ENCODE assay signal across 6 cellular contexts in the genomic region with DNA sequence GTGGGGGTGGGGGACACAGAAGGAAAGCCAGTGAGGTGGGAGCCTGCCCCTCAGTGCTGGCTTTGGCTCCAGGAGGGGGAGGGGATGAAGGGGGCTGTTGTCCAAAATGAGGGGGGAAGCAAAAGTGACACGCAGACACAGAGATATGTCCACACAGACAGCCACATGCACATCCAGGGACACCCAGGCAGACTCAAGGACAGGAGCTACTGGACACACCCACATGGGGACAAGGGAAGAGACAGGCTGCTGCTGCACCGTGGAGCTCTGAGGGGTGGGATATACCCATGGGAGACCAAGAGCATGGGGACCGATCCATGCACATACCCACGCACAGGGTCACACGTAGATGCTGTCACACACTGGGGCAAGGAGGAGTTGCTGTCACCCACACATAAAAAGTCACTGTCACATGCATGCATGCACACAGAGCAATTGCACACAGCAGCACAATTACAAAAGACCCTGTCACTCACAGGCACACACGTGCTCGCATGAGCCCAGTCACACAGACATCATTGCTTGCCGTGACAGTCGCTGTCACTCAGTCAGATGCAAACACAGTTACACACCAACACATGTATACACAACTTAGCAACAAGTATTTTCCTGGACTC. TPM values are rescaled to one million over a fixed set of nuclear protein-coding genes. Genes with fewer than 3 reads are reported as not detected.
A peak's percentile ranks its signal among the peaks of the same experiment; 100 is the strongest.
DNase-seq lines count a peak whose midpoint lies in the region; ATAC-seq, FAIRE-seq and TF ChIP-seq lines count a peak whose summit lies in the region.

No MANE protein-coding gene starts in this region.

- peaks cover 64% of the 10 kb centered on the region for H3K4me1 Mint-ChIP-seq in CD4-positive, alpha-beta T cell (ENCODE audit: low read depth)
- peaks cover 47% of the 10 kb centered on the region for H3K4me1 Mint-ChIP-seq in activated T-helper 1 cell treated with anti-CD3 and anti-CD28 coated beads, Interleukin-12 subunit alpha, Interleukin-12 subunit beta, Interleukin-2, Interleukin-4 antibody, amounts not matched to agents 30 ng/mL and 10 ng/mL and 1 ng/mL, durations not matched to agents 14 hours and 24 hours and 36 hours (ENCODE audit: low read depth)

- peak overlapping the region; percentile 69 for H3K27ac ChIP-seq in CD4-positive, alpha-beta T cell (ENCODE audit: low read depth, low read length)
- H3K27ac ChIP-seq in HepG2 (ENCODE audit: extremely low read length, insufficient read depth, low read length), result no peak overlapping the region

- DNase-seq in CD4-positive, alpha-beta T cell, result no peak
- no peak for DNase-seq in activated T-helper 1 cell treated with anti-CD3 and anti-CD28 coated beads, Interleukin-12 subunit alpha, Interleukin-12 subunit beta, Interleukin-2, Interleukin-4 antibody, amounts not matched to agents 30 ng/mL and 10 ng/mL and 1 ng/mL, durations not matched to agents 14 hours and 24 hours and 36 hours (ENCODE audit: low spot score)
- DNase-seq in HepG2 (ENCODE audit: low spot score) (peak; percentile 47), RCC 7860 (ENCODE audit: low spot score) (no peak)
- DNase-seq in activated CD4-positive, CD25-positive, alpha-beta regulatory T cell (lab: John Stamatoyannopoulos, UW), result no peak

- TF ChIP-seq RAD21 in HepG2 (CRISPR knock-in tag; IDR thresholded peaks at IDR 0.05), result no peak

- no peak overlapping the region for H2AFZ ChIP-seq in HepG2 (ENCODE audit: low read length)

- H3K27me3 Mint-ChIP-seq in CD4-positive, alpha-beta T cell, result no peaks in the 10 kb centered on the region
- H3K27me3 Mint-ChIP-seq in activated T-helper 1 cell treated with anti-CD3 and anti-CD28 coated beads, Interleukin-12 subunit alpha, Interleukin-12 subunit beta, Interleukin-2, Interleukin-4 antibody, amounts not matched to agents 30 ng/mL and 10 ng/mL and 1 ng/mL, durations not matched to agents 14 hours and 24 hours and 36 hours (ENCODE audit: insufficient read depth), result peaks cover 43% of the 10 kb centered on the region

- H3K27ac Mint-ChIP-seq in CD4-positive, alpha-beta T cell, result peak overlapping the region; percentile 96
- no peak overlapping the region for H3K27ac Mint-ChIP-seq in activated T-helper 1 cell treated with anti-CD3 and anti-CD28 coated beads, Interleukin-12 subunit alpha, Interleukin-12 subunit beta, Interleukin-2, Interleukin-4 antibody, amounts not matched to agents 30 ng/mL and 10 ng/mL and 1 ng/mL, durations not matched to agents 14 hours and 24 hours and 36 hours

- POLR2A ChIA-PET in CD4-positive, alpha-beta T cell (lab: Charles Lee), result interaction anchor here (0.8 to 4.8 kb wide), 10 partner anchors 9 to 60 kb away, joined by 4 to 48 read pairs (median 12); partner anchors contain the start of genes MED24 and NR1D1
- POLR2A ChIA-PET in HepG2 (lab: Yijun Ruan, JAX), result interaction anchor here (0.8 to 4.2 kb wide), 9 partner anchors 8 to 76 kb away, joined by 3 to 29 read pairs (median 16); partner anchors contain the start of genes CASC3, MED24 and NR1D1

- TF ChIP-seq POLR2A in HepG2 (IDR thresholded peaks at IDR 0.05; ENCODE audit: insufficient read depth in 1 of 2, low read depth in 2 of 2, low read length in 2 of 2), result no peak

- BruUV-seq in HepG2 (replicated peaks; lab: Mats Ljungman, UMichigan), result TSS peak; percentile 52

- H3K79me2 ChIP-seq in HepG2 (ENCODE audit: insufficient read depth, low read length), result peaks cover 6% of the 10 kb centered on the region

- H3K36me3 ChIP-seq in HepG2 (replicated peaks in 1 of 2; ENCODE audit: control insufficient read depth in 1 of 2, insufficient read depth in 2 of 2, low read length in 2 of 2), result no peaks in the 10 kb centered on the region

- intact Hi-C loops in CD4-positive, alpha-beta T cell (cut with DNase I, micrococcal nuclease), result loop anchor here (2.0 to 5.0 kb wide), 6 partner anchors 23 to 105 kb away; partner anchors contain the start of gene CASC3 (in 1 of the 2)
- intact Hi-C loops in activated T-helper 1 cell treated with anti-CD3 and anti-CD28 coated beads, Interleukin-12 subunit alpha, Interleukin-12 subunit beta, Interleukin-2, Interleukin-4 antibody, amounts not matched to agents 30 ng/mL and 10 ng/mL and 1 ng/mL, durations not matched to agents 14 hours and 24 hours and 36 hours (cut with micrococcal nuclease), result no loop called here
- intact Hi-C loops in HepG2 (cut with micrococcal nuclease; ENCODE audit: unreplicated experiment), result loop anchor here (1.0 kb wide), 2 partner anchors 7 to 47 kb away; no protein-coding TSS in a partner anchor

- no peak for TF ChIP-seq EP300 in HepG2 (IDR thresholded peaks at IDR 0.05; ENCODE audit: low read depth in 2 of 2, low read length in 2 of 2)
- TF ChIP-seq EP300 in HepG2 (CRISPR knock-in tag; IDR thresholded peaks at IDR 0.05; ENCODE audit: borderline replicate concordance), result no peak; the same call in 1 of the 2 replicates

- peak overlapping the region; percentile 93 for H3K4me3 Mint-ChIP-seq in CD4-positive, alpha-beta T cell
- H3K4me3 Mint-ChIP-seq in activated T-helper 1 cell treated with anti-CD3 and anti-CD28 coated beads, Interleukin-12 subunit alpha, Interleukin-12 subunit beta, Interleukin-2, Interleukin-4 antibody, amounts not matched to agents 30 ng/mL and 10 ng/mL and 1 ng/mL, durations not matched to agents 14 hours and 24 hours and 36 hours, result peak overlapping the region; percentile 64

- ATAC-seq in CD4-positive, alpha-beta T cell (ENCODE audit: poor library complexity), result peak; percentile 21
- ATAC-seq in HepG2 (peak; percentile 52), HG02642 (IDR thresholded peaks at IDR 0.05; ENCODE audit: poor library complexity, unreplicated experiment) (no peak)

- 57% methylated on average over 9 of the region's 9 CpGs for WGBS in HepG2 (ENCODE audit: low lambda C conversion rate)

- peaks cover 80% of the 10 kb centered on the region for H3K4me1 ChIP-seq in HepG2 (ENCODE audit: insufficient read depth, low read length)

- no peak for TF ChIP-seq CTCF in CD4-positive, alpha-beta T cell (IDR thresholded peaks at IDR 0.05)
- no peak for TF ChIP-seq CTCF in HepG2 (CRISPR knock-in tag; IDR thresholded peaks at IDR 0.05)

- H3K27me3 ChIP-seq in CD4-positive, alpha-beta T cell (ENCODE audit: control insufficient read depth, insufficient read depth, low read length), result no peaks in the 10 kb centered on the region
- H3K27me3 ChIP-seq in HepG2 (ENCODE audit: control insufficient read depth in 1 of 2, insufficient read depth in 2 of 2, low read length in 2 of 2), result peaks cover 2 to 22% of the 10 kb centered on the region in 2 experiments; a peak in 4 of 5 replicates

- in situ Hi-C loops in HepG2 (cut with HindIII; ENCODE audit: extremely low pct_ligation_motif_present, low pct_unique_long_range_greater_than_20kb), result no loop called here

- peak overlapping the region; percentile 87 for H3K9ac ChIP-seq in HepG2 (ENCODE audit: insufficient read depth, low read depth, low read length)

- H3K9me3 ChIP-seq in CD4-positive, alpha-beta T cell (ENCODE audit: control insufficient read depth, low read length), result no peaks in the 10 kb centered on the region
- no peaks in the 10 kb centered on the region for H3K9me3 ChIP-seq in HepG2 (ENCODE audit: low read length)

- H3K9me3 Mint-ChIP-seq in CD4-positive, alpha-beta T cell, result no peaks in the 10 kb centered on the region
- no peaks in the 10 kb centered on the region for H3K9me3 Mint-ChIP-seq in activated T-helper 1 cell treated with anti-CD3 and anti-CD28 coated beads, Interleukin-12 subunit alpha, Interleukin-12 subunit beta, Interleukin-2, Interleukin-4 antibody, amounts not matched to agents 30 ng/mL and 10 ng/mL and 1 ng/mL, durations not matched to agents 14 hours and 24 hours and 36 hours

- peak overlapping the region; percentile 92 to 99 (median 96) for H3K4me3 ChIP-seq in HepG2 (replicated peaks in 1 of 3; ENCODE audit: insufficient read depth in 1 of 3, low read depth in 2 of 3, low read length in 3 of 3)

- H3K4me2 ChIP-seq in HepG2 (ENCODE audit: low read depth, low read length), result peak overlapping the region; percentile 98

- CTCF ChIA-PET in CD4-positive, alpha-beta T cell (lab: Charles Lee), result interaction anchor here (1.1 to 5.8 kb wide), 9 partner anchors 10 to 104 kb away, joined by 5 to 38 read pairs (median 7); partner anchors contain the start of gene MED24
- CTCF ChIA-PET in HepG2 (lab: Yijun Ruan, JAX; ENCODE audit: low intra/inter-chr PET ratio, low total read pairs), result interaction anchor here (1.4 to 3.0 kb wide), 3 partner anchors 9 to 48 kb away, joined by 3 to 25 read pairs (median 11); no protein-coding TSS in a partner anchor

- no peaks in the 10 kb centered on the region for H4K20me1 ChIP-seq in HepG2 (ENCODE audit: insufficient read depth, low read length)

- H3K36me3 Mint-ChIP-seq in CD4-positive, alpha-beta T cell (ENCODE audit: low read depth), result peaks cover 12% of the 10 kb centered on the region
- H3K36me3 Mint-ChIP-seq in activated T-helper 1 cell treated with anti-CD3 and anti-CD28 coated beads, Interleukin-12 subunit alpha, Interleukin-12 subunit beta, Interleukin-2, Interleukin-4 antibody, amounts not matched to agents 30 ng/mL and 10 ng/mL and 1 ng/mL, durations not matched to agents 14 hours and 24 hours and 36 hours (ENCODE audit: low read depth), result no peaks in the 10 kb centered on the region

- FAIRE-seq in HepG2 (lab: Jason Lieb, UNC) (peak; percentile 74), RCC 7860 (lab: Jason Lieb, UNC) (no peak)

RNA-seq across cellular contexts. Expression of gene THRA, which starts 1.3 kb away (rescaled TPM):
- 10 to 100 TPM; 35.2 to 36.4 TPM for total RNA-seq in CD4-positive, alpha-beta T cell
- total RNA-seq in activated T-helper 1 cell treated with anti-CD3 and anti-CD28 coated beads, Interleukin-12 subunit alpha, Interleukin-12 subunit beta, Interleukin-2, Interleukin-4 antibody, amounts not matched to agents 30 ng/mL and 10 ng/mL and 1 ng/mL, durations not matched to agents 14 hours and 24 hours and 36 hours, result 2.9 and 3.5 TPM in 2 replicates
- 9.9 and 10.4 TPM in 2 replicates for total RNA-seq in HepG2 (2016; rRNA removed; fragmentation: Illumina TruSeq; extraction: Trizol)
- 4.9 and 5.0 TPM in 2 replicates for total RNA-seq in HepG2 (2016; cell fraction: cytosol; rRNA removed; fragmentation: Illumina TruSeq; extraction: Trizol; ENCODE audit: low read depth)
- total RNA-seq in HepG2 (2016; cell fraction: insoluble cytoplasmic fraction; rRNA removed; fragmentation: Illumina TruSeq; extraction: Trizol), result 8.1 and 10.9 TPM in 2 replicates
- total RNA-seq in HepG2 (2016; cell fraction: membrane; rRNA removed; fragmentation: Illumina TruSeq; extraction: Trizol), result 12.8 TPM in 2 replicates
- 5.9 and 6.8 TPM in 2 replicates for total RNA-seq in HepG2 (2016; cell fraction: nucleus; rRNA removed; fragmentation: Illumina TruSeq; extraction: Trizol)
- 8.0 and 8.6 TPM in 2 replicates for polyA plus RNA-seq in HepG2 (2011; rRNA removed)
- 7.7 and 8.0 TPM in 2 replicates for polyA plus RNA-seq in HepG2 (2011; cell fraction: cytosol; rRNA removed)
- 12.1 and 13.6 TPM in 2 replicates for polyA plus RNA-seq in HepG2 (2011; cell fraction: nucleus; rRNA removed)
- 11.6 and 15.5 TPM in 2 replicates for polyA plus RNA-seq in HepG2 (2012)
- 4.3 TPM in 2 replicates for polyA plus RNA-seq in HepG2 (2016; cell fraction: cytosol; fragmentation: Illumina TruSeq; extraction: Trizol; ENCODE audit: low read depth)
- polyA plus RNA-seq in HepG2 (2016; cell fraction: insoluble cytoplasmic fraction; fragmentation: Illumina TruSeq; extraction: Trizol; ENCODE audit: low read depth), result 8.0 and 12.4 TPM in 2 replicates
- 9.9 and 10.7 TPM in 2 replicates for polyA plus RNA-seq in HepG2 (2016; cell fraction: membrane; fragmentation: Illumina TruSeq; extraction: Trizol; ENCODE audit: low read depth)
- polyA plus RNA-seq in HepG2 (2016; cell fraction: nucleus; fragmentation: Illumina TruSeq; extraction: Trizol; ENCODE audit: insufficient read depth, low read depth), result 11.5 and 12.3 TPM in 2 replicates
- polyA minus RNA-seq in HepG2 (2011; rRNA and poly(A)+ RNA removed; ENCODE audit: low replicate concordance), result 14.3 and 17.9 TPM in 2 replicates
- polyA minus RNA-seq in HepG2 (2011; cell fraction: cytosol; rRNA and poly(A)+ RNA removed), result 5.3 and 7.4 TPM in 2 replicates
- 7.2 and 7.5 TPM in 2 replicates for polyA minus RNA-seq in HepG2 (2011; cell fraction: nucleus; rRNA and poly(A)+ RNA removed)

RNA-seq across cellular contexts. Expression of gene MED24, which starts 9.8 kb away (rescaled TPM):
- 10 to 100 TPM; 82.9 to 85.3 TPM for total RNA-seq in CD4-positive, alpha-beta T cell
- total RNA-seq in activated T-helper 1 cell treated with anti-CD3 and anti-CD28 coated beads, Interleukin-12 subunit alpha, Interleukin-12 subunit beta, Interleukin-2, Interleukin-4 antibody, amounts not matched to agents 30 ng/mL and 10 ng/mL and 1 ng/mL, durations not matched to agents 14 hours and 24 hours and 36 hours, result 113 and 120 TPM in 2 replicates
- 51.1 and 66.5 TPM in 2 replicates for total RNA-seq in HepG2 (2016; rRNA removed; fragmentation: Illumina TruSeq; extraction: Trizol)
- 14.5 and 17.6 TPM in 2 replicates for total RNA-seq in HepG2 (2016; cell fraction: cytosol; rRNA removed; fragmentation: Illumina TruSeq; extraction: Trizol; ENCODE audit: low read depth)
- total RNA-seq in HepG2 (2016; cell fraction: insoluble cytoplasmic fraction; rRNA removed; fragmentation: Illumina TruSeq; extraction: Trizol), result 50.7 and 65.1 TPM in 2 replicates
- total RNA-seq in HepG2 (2016; cell fraction: membrane; rRNA removed; fragmentation: Illumina TruSeq; extraction: Trizol), result 26.0 and 27.2 TPM in 2 replicates
- 65.1 and 70.6 TPM in 2 replicates for total RNA-seq in HepG2 (2016; cell fraction: nucleus; rRNA removed; fragmentation: Illumina TruSeq; extraction: Trizol)
- polyA plus RNA-seq in HepG2 (2011; rRNA removed), result 67.7 and 78.0 TPM in 2 replicates
- 28.7 and 32.2 TPM in 2 replicates for polyA plus RNA-seq in HepG2 (2011; cell fraction: cytosol; rRNA removed)
- polyA plus RNA-seq in HepG2 (2011; cell fraction: nucleus; rRNA removed), result 613 and 896 TPM in 2 replicates
- polyA plus RNA-seq in HepG2 (2012), result 70.6 and 74.6 TPM in 2 replicates
- polyA plus RNA-seq in HepG2 (2016; cell fraction: cytosol; fragmentation: Illumina TruSeq; extraction: Trizol; ENCODE audit: low read depth), result 9.7 and 12.0 TPM in 2 replicates
- polyA plus RNA-seq in HepG2 (2016; cell fraction: insoluble cytoplasmic fraction; fragmentation: Illumina TruSeq; extraction: Trizol; ENCODE audit: low read depth), result 46.8 and 59.5 TPM in 2 replicates
- polyA plus RNA-seq in HepG2 (2016; cell fraction: membrane; fragmentation: Illumina TruSeq; extraction: Trizol; ENCODE audit: low read depth), result 20.4 and 23.8 TPM in 2 replicates
- 182 and 188 TPM in 2 replicates for polyA plus RNA-seq in HepG2 (2016; cell fraction: nucleus; fragmentation: Illumina TruSeq; extraction: Trizol; ENCODE audit: insufficient read depth, low read depth)
- polyA minus RNA-seq in HepG2 (2011; rRNA and poly(A)+ RNA removed; ENCODE audit: low replicate concordance), result 133 and 240 TPM in 2 replicates
- polyA minus RNA-seq in HepG2 (2011; cell fraction: cytosol; rRNA and poly(A)+ RNA removed), result 49.1 and 58.4 TPM in 2 replicates
- 159 and 161 TPM in 2 replicates for polyA minus RNA-seq in HepG2 (2011; cell fraction: nucleus; rRNA and poly(A)+ RNA removed)

RNA-seq across cellular contexts. Expression of gene NR1D1, which starts 36.4 kb away (rescaled TPM):
- 10 to 100 TPM; 29.6 to 34.1 TPM for total RNA-seq in CD4-positive, alpha-beta T cell
- total RNA-seq in activated T-helper 1 cell treated with anti-CD3 and anti-CD28 coated beads, Interleukin-12 subunit alpha, Interleukin-12 subunit beta, Interleukin-2, Interleukin-4 antibody, amounts not matched to agents 30 ng/mL and 10 ng/mL and 1 ng/mL, durations not matched to agents 14 hours and 24 hours and 36 hours, result 8.7 and 9.6 TPM in 2 replicates
- 1.4 and 2.1 TPM in 2 replicates for total RNA-seq in HepG2 (2016; rRNA removed; fragmentation: Illumina TruSeq; extraction: Trizol)
- 0.88 and 1.1 TPM in 2 replicates for total RNA-seq in HepG2 (2016; cell fraction: cytosol; rRNA removed; fragmentation: Illumina TruSeq; extraction: Trizol; ENCODE audit: low read depth)
- 1.2 and 1.8 TPM in 2 replicates for total RNA-seq in HepG2 (2016; cell fraction: insoluble cytoplasmic fraction; rRNA removed; fragmentation: Illumina TruSeq; extraction: Trizol)
- 2.2 and 2.4 TPM in 2 replicates for total RNA-seq in HepG2 (2016; cell fraction: membrane; rRNA removed; fragmentation: Illumina TruSeq; extraction: Trizol)
- total RNA-seq in HepG2 (2016; cell fraction: nucleus; rRNA removed; fragmentation: Illumina TruSeq; extraction: Trizol), result 3.4 and 4.3 TPM in 2 replicates
- 2.7 and 3.6 TPM in 2 replicates for polyA plus RNA-seq in HepG2 (2011; rRNA removed)
- 1.5 and 1.6 TPM in 2 replicates for polyA plus RNA-seq in HepG2 (2011; cell fraction: cytosol; rRNA removed)
- 20.3 and 22.7 TPM in 2 replicates for polyA plus RNA-seq in HepG2 (2011; cell fraction: nucleus; rRNA removed)
- 11.1 and 19.6 TPM in 2 replicates for polyA plus RNA-seq in HepG2 (2012)
- polyA plus RNA-seq in HepG2 (2016; cell fraction: cytosol; fragmentation: Illumina TruSeq; extraction: Trizol; ENCODE audit: low read depth), result 0.95 and 1.1 TPM in 2 replicates
- 3.8 and 5.8 TPM in 2 replicates for polyA plus RNA-seq in HepG2 (2016; cell fraction: insoluble cytoplasmic fraction; fragmentation: Illumina TruSeq; extraction: Trizol; ENCODE audit: low read depth)
- polyA plus RNA-seq in HepG2 (2016; cell fraction: membrane; fragmentation: Illumina TruSeq; extraction: Trizol; ENCODE audit: low read depth), result 2.5 and 3.4 TPM in 2 replicates
- polyA plus RNA-seq in HepG2 (2016; cell fraction: nucleus; fragmentation: Illumina TruSeq; extraction: Trizol; ENCODE audit: insufficient read depth, low read depth), result 9.5 and 10.0 TPM in 2 replicates
- 3.3 and 6.7 TPM in 2 replicates for polyA minus RNA-seq in HepG2 (2011; rRNA and poly(A)+ RNA removed; ENCODE audit: low replicate concordance)
- 4.5 and 6.5 TPM in 2 replicates for polyA minus RNA-seq in HepG2 (2011; cell fraction: cytosol; rRNA and poly(A)+ RNA removed)
- polyA minus RNA-seq in HepG2 (2011; cell fraction: nucleus; rRNA and poly(A)+ RNA removed), result 7.6 and 8.1 TPM in 2 replicates

RNA-seq across cellular contexts. Expression of gene CSF3, which starts 48.8 kb away (rescaled TPM):
- total RNA-seq in CD4-positive, alpha-beta T cell, result not detected
- total RNA-seq in activated T-helper 1 cell treated with anti-CD3 and anti-CD28 coated beads, Interleukin-12 subunit alpha, Interleukin-12 subunit beta, Interleukin-2, Interleukin-4 antibody, amounts not matched to agents 30 ng/mL and 10 ng/mL and 1 ng/mL, durations not matched to agents 14 hours and 24 hours and 36 hours, result not detected in 2 replicates
- not detected in 2 replicates for total RNA-seq in HepG2 (2016; rRNA removed; fragmentation: Illumina TruSeq; extraction: Trizol)
- total RNA-seq in HepG2 (2016; cell fraction: cytosol; rRNA removed; fragmentation: Illumina TruSeq; extraction: Trizol; ENCODE audit: low read depth), result not detected in 2 replicates
- not detected in 2 replicates for total RNA-seq in HepG2 (2016; cell fraction: insoluble cytoplasmic fraction; rRNA removed; fragmentation: Illumina TruSeq; extraction: Trizol)
- not detected in 2 replicates for total RNA-seq in HepG2 (2016; cell fraction: membrane; rRNA removed; fragmentation: Illumina TruSeq; extraction: Trizol)
- not detected in 2 replicates for total RNA-seq in HepG2 (2016; cell fraction: nucleus; rRNA removed; fragmentation: Illumina TruSeq; extraction: Trizol)
- 0.07 and 0.09 TPM in 2 replicates for polyA plus RNA-seq in HepG2 (2011; rRNA removed)
- 0.03 and 0.12 TPM in 2 replicates for polyA plus RNA-seq in HepG2 (2011; cell fraction: cytosol; rRNA removed)
- 0.23 and 0.47 TPM in 2 replicates for polyA plus RNA-seq in HepG2 (2011; cell fraction: nucleus; rRNA removed)
- polyA plus RNA-seq in HepG2 (2012), result not detected in 2 replicates
- polyA plus RNA-seq in HepG2 (2016; cell fraction: cytosol; fragmentation: Illumina TruSeq; extraction: Trizol; ENCODE audit: low read depth), result not detected in 2 replicates
- polyA plus RNA-seq in HepG2 (2016; cell fraction: insoluble cytoplasmic fraction; fragmentation: Illumina TruSeq; extraction: Trizol; ENCODE audit: low read depth), result not detected in 2 replicates
- polyA plus RNA-seq in HepG2 (2016; cell fraction: membrane; fragmentation: Illumina TruSeq; extraction: Trizol; ENCODE audit: low read depth), result not detected in 2 replicates
- polyA plus RNA-seq in HepG2 (2016; cell fraction: nucleus; fragmentation: Illumina TruSeq; extraction: Trizol; ENCODE audit: insufficient read depth, low read depth), result 0.39 TPM in 1 of 2 replicates, not detected in the other
- 0.40 TPM in 1 of 2 replicates, not detected in the other for polyA minus RNA-seq in HepG2 (2011; rRNA and poly(A)+ RNA removed; ENCODE audit: low replicate concordance)
- not detected in 2 replicates for polyA minus RNA-seq in HepG2 (2011; cell fraction: cytosol; rRNA and poly(A)+ RNA removed)
- polyA minus RNA-seq in HepG2 (2011; cell fraction: nucleus; rRNA and poly(A)+ RNA removed), result not detected in 2 replicates

RNA-seq across cellular contexts. Expression of gene MSL1, which starts 57.7 kb away (rescaled TPM):
- total RNA-seq in CD4-positive, alpha-beta T cell, result 10 to 100 TPM; 77.0 to 79.2 TPM
- total RNA-seq in activated T-helper 1 cell treated with anti-CD3 and anti-CD28 coated beads, Interleukin-12 subunit alpha, Interleukin-12 subunit beta, Interleukin-2, Interleukin-4 antibody, amounts not matched to agents 30 ng/mL and 10 ng/mL and 1 ng/mL, durations not matched to agents 14 hours and 24 hours and 36 hours, result 87.6 and 88.2 TPM in 2 replicates
- 76.1 and 88.5 TPM in 2 replicates for total RNA-seq in HepG2 (2016; rRNA removed; fragmentation: Illumina TruSeq; extraction: Trizol)
- total RNA-seq in HepG2 (2016; cell fraction: cytosol; rRNA removed; fragmentation: Illumina TruSeq; extraction: Trizol; ENCODE audit: low read depth), result 23.3 and 23.6 TPM in 2 replicates
- total RNA-seq in HepG2 (2016; cell fraction: insoluble cytoplasmic fraction; rRNA removed; fragmentation: Illumina TruSeq; extraction: Trizol), result 62.6 and 89.2 TPM in 2 replicates
- 50.5 and 57.1 TPM in 2 replicates for total RNA-seq in HepG2 (2016; cell fraction: membrane; rRNA removed; fragmentation: Illumina TruSeq; extraction: Trizol)
- 82.0 and 93.0 TPM in 2 replicates for total RNA-seq in HepG2 (2016; cell fraction: nucleus; rRNA removed; fragmentation: Illumina TruSeq; extraction: Trizol)
- polyA plus RNA-seq in HepG2 (2011; rRNA removed), result 54.6 and 63.8 TPM in 2 replicates
- polyA plus RNA-seq in HepG2 (2011; cell fraction: cytosol; rRNA removed), result 19.7 and 28.8 TPM in 2 replicates
- polyA plus RNA-seq in HepG2 (2011; cell fraction: nucleus; rRNA removed), result 90.9 and 114 TPM in 2 replicates
- polyA plus RNA-seq in HepG2 (2012), result 89.3 and 98.8 TPM in 2 replicates
- 10.1 and 10.5 TPM in 2 replicates for polyA plus RNA-seq in HepG2 (2016; cell fraction: cytosol; fragmentation: Illumina TruSeq; extraction: Trizol; ENCODE audit: low read depth)
- polyA plus RNA-seq in HepG2 (2016; cell fraction: insoluble cytoplasmic fraction; fragmentation: Illumina TruSeq; extraction: Trizol; ENCODE audit: low read depth), result 77.5 and 94.3 TPM in 2 replicates
- 34.7 and 36.6 TPM in 2 replicates for polyA plus RNA-seq in HepG2 (2016; cell fraction: membrane; fragmentation: Illumina TruSeq; extraction: Trizol; ENCODE audit: low read depth)
- polyA plus RNA-seq in HepG2 (2016; cell fraction: nucleus; fragmentation: Illumina TruSeq; extraction: Trizol; ENCODE audit: insufficient read depth, low read depth), result 173 TPM in 2 replicates
- polyA minus RNA-seq in HepG2 (2011; rRNA and poly(A)+ RNA removed; ENCODE audit: low replicate concordance), result 21.1 and 21.8 TPM in 2 replicates
- polyA minus RNA-seq in HepG2 (2011; cell fraction: cytosol; rRNA and poly(A)+ RNA removed), result 50.3 and 50.4 TPM in 2 replicates
- polyA minus RNA-seq in HepG2 (2011; cell fraction: nucleus; rRNA and poly(A)+ RNA removed), result 107 and 131 TPM in 2 replicates
